In genomic region chr4:3949916-3950315, GRCh38 we compare ENCODE assay signal across 8 cellular contexts.
DNase-seq lines count a peak whose midpoint lies in the region; ATAC-seq, FAIRE-seq and TF ChIP-seq lines count a peak whose summit lies in the region.
"Not testable (repeated sequence)": the region's sequence is repeated elsewhere in the genome, so short reads cannot be mapped to it uniquely, and the experiment has no call there.

No MANE protein-coding gene starts in this region.

- not testable (repeated sequence) for H3K27ac ChIP-seq in RWPE2 (ENCODE audit: poor library complexity, severe bottlenecking); pancreas

- not testable (repeated sequence) for H3K4me3 ChIP-seq in AG04449 (ENCODE audit: low read depth, low read length); GM06990 (replicated peaks; ENCODE audit: low read depth, low read length); LNCaP clone FGC (ENCODE audit: low read depth, low read length); RWPE2 (ENCODE audit: severe bottlenecking); adipocyte (ENCODE audit: low read length); epithelial cell of proximal tubule (ENCODE audit: low read depth, low read length); pancreas

- H3K27me3 ChIP-seq in GM06990 (replicated peaks; ENCODE audit: control insufficient read depth, insufficient read depth, low read length); RWPE2 (ENCODE audit: insufficient read depth, poor library complexity, severe bottlenecking); adipocyte (replicated peaks; ENCODE audit: control insufficient read depth, insufficient read depth, low read length); pancreas: not testable (repeated sequence)

- not testable (repeated sequence) for H3K36me3 ChIP-seq in GM06990 (ENCODE audit: control insufficient read depth, insufficient read depth, low read length); RWPE2 (ENCODE audit: low read depth); adipocyte (ENCODE audit: control insufficient read depth, insufficient read depth, low read length, severe bottlenecking); pancreas

- H3K9ac ChIP-seq in adipocyte (ENCODE audit: low read length): not testable (repeated sequence)

- WGBS in pancreas, 2 donors: 56 to 59% methylated on average over 5 of the region's 5 CpGs

- not testable (repeated sequence) for H3K4me1 ChIP-seq in RWPE2 (ENCODE audit: insufficient read depth, poor library complexity, severe bottlenecking); pancreas
- peaks cover 11% of the 10 kb centered on the region for H3K4me1 ChIP-seq in adipocyte (ENCODE audit: control insufficient read depth, insufficient read depth, low read length)

- peak; percentile 69 for TF ChIP-seq CTCF in AG04449 (IDR thresholded peaks at IDR 0.05; ENCODE audit: insufficient read depth, low read length, missing control alignments)
- peak; percentile 28 for TF ChIP-seq CTCF in GM06990 (IDR thresholded peaks at IDR 0.05; ENCODE audit: insufficient read depth, low read length, poor library complexity, severe bottlenecking)
- peak; percentile 79 for TF ChIP-seq CTCF in LNCaP clone FGC (IDR thresholded peaks at IDR 0.05; ENCODE audit: control insufficient read depth, extremely low read depth, insufficient read depth)
- peak; percentile 26 for TF ChIP-seq CTCF in RWPE2 (IDR thresholded peaks at IDR 0.05; ENCODE audit: poor library complexity, severe bottlenecking)
- TF ChIP-seq CTCF in epithelial cell of proximal tubule (conservative IDR thresholded peaks at IDR 0.05; ENCODE audit: low read depth, low read length): peak; percentile 57
- TF ChIP-seq CTCF in pancreas (IDR thresholded peaks at IDR 0.05): peak in 3 of 4 donors; percentile 11 to 33 (median 25)

- H3K9me3 ChIP-seq in RWPE2 (ENCODE audit: severe bottlenecking); adipocyte (ENCODE audit: control insufficient read depth, low read length); pancreas: not testable (repeated sequence)

- FAIRE-seq in pancreas (lab: Jason Lieb, UNC): not testable (repeated sequence)

- intact Hi-C loops in pancreas (cut with DNase I): not testable (repeated sequence)

- CTCF ChIA-PET in AG04449 (lab: Yijun Ruan, JAX): interaction anchor here (1.0 to 2.2 kb wide), 3 partner anchors 9 to 469 kb away, joined by 3 to 8 read pairs (median 5); no protein-coding TSS in a partner anchor

- POLR2A ChIA-PET in AG04449 (lab: Yijun Ruan, JAX): not testable (repeated sequence)

- not testable (repeated sequence) for DNase-seq in AG04449 (ENCODE audit: low read depth, low spot score); GM06990 (ENCODE audit: extremely low read depth, insufficient read length); LNCaP clone FGC (ENCODE audit: low read depth); RWPE2 (ENCODE audit: low spot score); epithelial cell of proximal tubule (ENCODE audit: low read depth)
- DNase-seq in adipocyte (ENCODE audit: low read depth): peak; percentile 73
- DNase-seq in iPS-NIHi11 (ENCODE audit: low spot score): peak; percentile 18
- DNase-seq in pancreas: peak in 4 of 6 donors; percentile 51 to 71 (median 56)

- not testable (repeated sequence) for ATAC-seq in RWPE2 (ENCODE audit: low read depth); pancreas

Comparison
In these comparisons a context has a peak if more than half of its experiments do, and no peak if none do; other contexts are left out.
1. CTCF ChIP-seq: peak in every context shown above with its lines; median percentile 79 in LNCaP clone FGC; 69 in AG04449; 57 in epithelial cell of proximal tubule; 28 in GM06990; 26 in RWPE2; 25 in pancreas.